1 cellular context compared by ENCODE assay signal in genomic region chr5:139862803-139863202, GRCh38.
TF ChIP-seq lines count a peak whose summit lies in the region.

No MANE protein-coding gene starts in this region.

TF ChIP-seq in GM12878, 131 proteins besides CTCF, POLR2A, EP300 and RAD21 (continued from another document):
- TF ChIP-seq CEBPZ (IDR thresholded peaks at IDR 0.05; ENCODE audit: low read depth, low read length) (no peak), FOXM1 (IDR thresholded peaks at IDR 0.05; ENCODE audit: low read depth, low read length) (no peak), SMARCA5 (IDR thresholded peaks at IDR 0.05) (no peak), CREB1 (IDR thresholded peaks at IDR 0.05; ENCODE audit: low read depth) (no peak), BCL3 (IDR thresholded peaks at IDR 0.05; ENCODE audit: borderline replicate concordance, insufficient read depth, low read depth, low read length, poor library complexity, severe bottlenecking) (no peak), SMC3 (IDR thresholded peaks at IDR 0.05; ENCODE audit: borderline replicate concordance, low read length) (no peak), ELK1 (IDR thresholded peaks at IDR 0.05; ENCODE audit: low read depth, low read length) (no peak), POLR2AphosphoS5 (IDR thresholded peaks at IDR 0.05; ENCODE audit: low read length) (no peak), CHD2 (IDR thresholded peaks at IDR 0.05; ENCODE audit: borderline replicate concordance, low read depth, low read length) (no peak), ATF2 (IDR thresholded peaks at IDR 0.05; ENCODE audit: low read length) (no peak)
TF ChIP-seq in GM12878: peak in this region for 0.
